Comparison of ENCODE assay signal across 14 cellular contexts in genomic region chr10:32350811-32351342, GRCh38. TPM values are rescaled to one million over a fixed set of nuclear protein-coding genes. Genes with fewer than 3 reads are reported as not detected.
A peak's percentile ranks its signal among the peaks of the same experiment; 100 is the strongest.
DNase-seq lines count a peak whose midpoint lies in the region; ATAC-seq and TF ChIP-seq lines count a peak whose summit lies in the region.
"Had no signal": no experiment of that assay in that cellular context is flagged by ENCODE, and none has a peak within 500 bp of the region (broad histone marks: within the 10 kb centered on the region; RNA-seq: fewer than 3 reads in every experiment).

No MANE protein-coding gene starts in this region.

- H3K27me3 Mint-ChIP-seq in activated naive CD4-positive, alpha-beta T cell treated with anti-CD3 and anti-CD28 coated beads, Interleukin-2, amount 50 U/mL, for 24 hours: no peaks in the 10 kb centered on the region
- H3K27me3 Mint-ChIP-seq in endothelial cell (ENCODE audit: unreplicated experiment): peaks cover 3% of the 10 kb centered on the region
- no peaks in the 10 kb centered on the region for H3K27me3 Mint-ChIP-seq in type B pancreatic cell

- H3K4me3 Mint-ChIP-seq in activated naive CD4-positive, alpha-beta T cell treated with anti-CD3 and anti-CD28 coated beads, Interleukin-2, amount 50 U/mL, for 24 hours: peak overlapping the region; percentile 1
- H3K4me3 Mint-ChIP-seq in endothelial cell (ENCODE audit: unreplicated experiment): no peak overlapping the region
- peak overlapping the region; percentile 47 for H3K4me3 Mint-ChIP-seq in type B pancreatic cell

- TF ChIP-seq CTCF in endothelial cell (IDR thresholded peaks at IDR 0.05; ENCODE audit: unreplicated experiment) (no peak), type B pancreatic cell (conservative IDR thresholded peaks at IDR 0.05) (no peak), RWPE1 (conservative IDR thresholded peaks at IDR 0.05; ENCODE audit: low read depth) (no peak)

- no peak overlapping the region for H3K27ac ChIP-seq in RWPE1
- H3K27ac ChIP-seq: parathyroid adenoma had no signal

- H3K4me1 Mint-ChIP-seq in activated naive CD4-positive, alpha-beta T cell treated with anti-CD3 and anti-CD28 coated beads, Interleukin-2, amount 50 U/mL, for 24 hours: peaks cover 72% of the 10 kb centered on the region
- peaks cover 16% of the 10 kb centered on the region for H3K4me1 Mint-ChIP-seq in endothelial cell (ENCODE audit: unreplicated experiment)
- peaks cover 38% of the 10 kb centered on the region for H3K4me1 Mint-ChIP-seq in type B pancreatic cell (ENCODE audit: unreplicated experiment)

- peak overlapping the region; percentile 84 for H3K27ac Mint-ChIP-seq in activated naive CD4-positive, alpha-beta T cell treated with anti-CD3 and anti-CD28 coated beads, Interleukin-2, amount 50 U/mL, for 24 hours
- H3K27ac Mint-ChIP-seq in endothelial cell (ENCODE audit: unreplicated experiment): peak overlapping the region; percentile 1
- H3K27ac Mint-ChIP-seq in type B pancreatic cell: peak overlapping the region; percentile 14

- no peak for DNase-seq in activated naive CD4-positive, alpha-beta T cell (lab: John Stamatoyannopoulos, UW)
- DNase-seq in NCI-H69 (lab: John Stamatoyannopoulos, UW): peak; percentile 36
- DNase-seq in endothelial cell (ENCODE audit: low spot score): no peak
- DNase-seq in type B pancreatic cell (ENCODE audit: extremely low spot score, unreplicated experiment): no peak
- no peak for DNase-seq in hippocampal formation (lab: John Stamatoyannopoulos, UW)
- DNase-seq in RWPE1 (ENCODE audit: low spot score): no peak
- DNase-seq: DND-41; NCI-H2081; NK-92 treated with Interleukin-12 subunit alpha and Interleukin-12 subunit beta, amount 100 ng/mL, for 24 hours; SIG-M5 had no signal

- CTCF ChIA-PET in RWPE1 (lab: Yijun Ruan, JAX): no interaction called here

- H3K9me3 Mint-ChIP-seq in activated naive CD4-positive, alpha-beta T cell treated with anti-CD3 and anti-CD28 coated beads, Interleukin-2, amount 50 U/mL, for 24 hours: no peaks in the 10 kb centered on the region
- H3K9me3 Mint-ChIP-seq in endothelial cell (ENCODE audit: unreplicated experiment): no peaks in the 10 kb centered on the region
- H3K9me3 Mint-ChIP-seq in type B pancreatic cell: peaks cover 5% of the 10 kb centered on the region

- H3K36me3 Mint-ChIP-seq in activated naive CD4-positive, alpha-beta T cell treated with anti-CD3 and anti-CD28 coated beads, Interleukin-2, amount 50 U/mL, for 24 hours: peaks cover 8% of the 10 kb centered on the region
- peaks cover 3% of the 10 kb centered on the region for H3K36me3 Mint-ChIP-seq in endothelial cell (ENCODE audit: low read depth, unreplicated experiment)
- peaks cover 18% of the 10 kb centered on the region for H3K36me3 Mint-ChIP-seq in type B pancreatic cell

- ATAC-seq in HG03521 (IDR thresholded peaks at IDR 0.05; ENCODE audit: unreplicated experiment): no peak
- ATAC-seq: HCT116 had no signal

- POLR2A ChIA-PET in RWPE1 (lab: Yijun Ruan, JAX; ENCODE audit: low non-redundant PET): no interaction called here

RNA-seq across cellular contexts. Expression of gene EPC1, which starts 3.9 kb away (rescaled TPM):
- total RNA-seq in endothelial cell (ENCODE audit: unreplicated experiment) (31.0 TPM), type B pancreatic cell (ENCODE audit: low replicate concordance) (42.4 and 47.1 TPM in 2 replicates)

Comparison
In these comparisons a context has a peak if more than half of its experiments do, and no peak if none do; other contexts are left out.
1. H3K27ac Mint-ChIP-seq: peak in every context shown above with its lines; median percentile 84 in activated naive CD4-positive, alpha-beta T cell treated with anti-CD3 and anti-CD28 coated beads, Interleukin-2, amount 50 U/mL, for 24 hours; 14 in type B pancreatic cell; 1 in endothelial cell.